27 cellular contexts compared by ENCODE assay signal in the genomic region with DNA sequence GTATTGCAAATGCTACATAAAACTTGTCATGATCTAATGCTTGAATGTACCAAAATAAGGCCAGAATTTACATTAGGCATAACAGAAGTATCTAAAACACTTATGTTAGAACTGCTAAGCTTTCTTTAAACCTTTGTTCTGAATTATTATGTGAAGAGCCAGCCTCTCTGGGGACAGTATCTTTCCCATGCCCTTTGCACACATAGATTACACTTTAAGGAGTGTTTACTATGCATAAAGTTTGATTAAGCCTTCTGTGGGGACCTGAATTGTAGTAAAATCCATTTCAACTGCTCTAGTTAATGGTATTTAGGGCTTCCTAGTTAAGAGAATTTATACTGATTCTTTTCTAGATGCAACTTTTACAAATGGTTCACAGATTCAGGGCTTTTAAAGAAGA.
"Had no signal": no experiment of that assay in that cellular context is flagged by ENCODE, and none has a peak within 500 bp of the region (broad histone marks: within the 10 kb centered on the region; RNA-seq: fewer than 3 reads in every experiment).

No MANE protein-coding gene starts in this region.

- ATAC-seq: heart right ventricle; left cardiac atrium; naive thymus-derived CD4-positive, alpha-beta T cell; natural killer cell treated with Interleukin-12 subunit alpha and Interleukin-12 subunit beta and Interleukin-15 and Interleukin-18, amount 100 ng/mL, for 72 hours; stimulated activated naive B cell treated with anti-CD40 and anti-IgM and Interleukin-4, amounts not matched to agents 10 μg/mL and 1 μg/mL and 100 μg/mL, for 72 hours; stimulated activated naive CD8-positive, alpha-beta T cell treated with anti-CD3 and anti-CD28 coated beads, Interleukin-15, Interleukin-2, amounts not matched to agents 100 U/mL and 50 U/mL, for 24 hours; upper lobe of right lung had no signal

- H3K4me1 ChIP-seq: heart right ventricle, left ventricle myocardium inferior, right atrium auricular region, sigmoid colon, stomach, suprapubic skin, tibial artery, upper lobe of right lung had no signal

- H3K27me3 ChIP-seq: heart right ventricle, ovary, right atrium auricular region, sigmoid colon, stomach, suprapubic skin, tibial artery, upper lobe of right lung had no signal

- H3K4me2 ChIP-seq: smooth muscle cell had no signal

- H3K36me3 ChIP-seq: heart right ventricle, left ventricle myocardium inferior, ovary, right atrium auricular region, sigmoid colon, stomach, suprapubic skin, thoracic aorta, tibial artery, upper lobe of right lung had no signal

- FAIRE-seq: keratinocyte, urothelium cell line had no signal

- DNase-seq: heart right ventricle; hippocampal formation; kidney glomerular epithelial cell; left cardiac atrium; left ventricle myocardium inferior; mesendoderm; naive thymus-derived CD4-positive, alpha-beta T cell; ovary; sigmoid colon; stimulated activated CD4-positive, alpha-beta T cell treated with anti-CD3 and anti-CD28 coated beads, Interleukin-12 subunit alpha, Interleukin-12 subunit beta, amount 100 ng/mL, for 4 hours; stimulated activated CD4-positive, alpha-beta T cell treated with anti-CD3 and anti-CD28 coated beads, Interleukin-15, amount 100 ng/mL, for 24 hours; stimulated activated CD4-positive, alpha-beta T cell treated with anti-CD3 and anti-CD28 coated beads, Interleukin-2, amount 100 ng/mL, for 24 hours; stimulated activated CD4-positive, alpha-beta T cell treated with anti-CD3 and anti-CD28 coated beads, Interleukin-4, amount 100 ng/mL, for 1 hour; stimulated activated naive B cell treated with anti-CD40 and anti-IgM and Interleukin-4, amounts not matched to agents 10 μg/mL and 1 μg/mL and 100 μg/mL, for 72 hours; stimulated activated naive CD8-positive, alpha-beta T cell treated with anti-CD3 and anti-CD28 coated beads, Interleukin-15, Interleukin-2, amounts not matched to agents 100 U/mL and 50 U/mL, for 24 hours; stomach; tibial artery; trophoblast cell; upper lobe of right lung had no signal

- H3K4me3 ChIP-seq: heart right ventricle, left ventricle myocardium inferior, lung, ovary, right atrium auricular region, sigmoid colon, smooth muscle cell, stomach, suprapubic skin, thoracic aorta, tibial artery, upper lobe of right lung had no signal

- H3K9me3 ChIP-seq: left ventricle myocardium inferior, ovary, right atrium auricular region, sigmoid colon, stomach, suprapubic skin, thoracic aorta, tibial artery, upper lobe of right lung had no signal

- H3K27ac ChIP-seq: heart right ventricle, left ventricle myocardium inferior, ovary, right atrium auricular region, sigmoid colon, stomach, suprapubic skin, thoracic aorta, tibial artery, upper lobe of right lung had no signal
